2 cellular contexts compared by ENCODE assay signal in the genomic region with DNA sequence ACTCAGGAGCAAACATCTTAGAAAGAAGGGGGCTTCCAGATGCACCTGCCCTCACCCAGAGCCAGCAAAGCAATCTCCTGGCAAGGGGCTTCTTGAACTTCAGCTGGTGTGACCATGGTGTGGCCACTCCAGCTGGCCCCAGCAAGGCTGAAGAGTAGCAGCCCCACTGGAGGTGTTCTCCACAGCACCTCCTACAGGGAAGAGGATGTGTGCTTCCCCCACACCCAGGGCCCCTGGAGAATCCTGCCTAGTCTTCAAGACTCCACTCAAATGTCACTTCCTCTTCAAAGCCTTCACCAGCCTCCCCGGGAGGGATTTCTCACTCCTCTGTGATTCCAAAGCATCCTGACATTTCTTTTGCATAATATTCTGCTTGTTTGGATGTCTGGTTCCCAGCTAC.
TF ChIP-seq lines count a peak whose summit lies in the region.

No MANE protein-coding gene starts in this region.

TF ChIP-seq in GM23338, 12 proteins besides CTCF, POLR2A, EP300 and RAD21 (continues in another document):
- no peak for TF ChIP-seq NANOG (IDR thresholded peaks at IDR 0.05; ENCODE audit: borderline replicate concordance)
- TF ChIP-seq ZNF331 (CRISPR knock-in tag; IDR thresholded peaks at IDR 0.05; ENCODE audit: low read depth), result no peak
- no peak for TF ChIP-seq ZNF114 (CRISPR knock-in tag; IDR thresholded peaks at IDR 0.05)
- no peak for TF ChIP-seq CREB1 (CRISPR knock-in tag; IDR thresholded peaks at IDR 0.05; ENCODE audit: low read depth)
- TF ChIP-seq, protein P1, sequence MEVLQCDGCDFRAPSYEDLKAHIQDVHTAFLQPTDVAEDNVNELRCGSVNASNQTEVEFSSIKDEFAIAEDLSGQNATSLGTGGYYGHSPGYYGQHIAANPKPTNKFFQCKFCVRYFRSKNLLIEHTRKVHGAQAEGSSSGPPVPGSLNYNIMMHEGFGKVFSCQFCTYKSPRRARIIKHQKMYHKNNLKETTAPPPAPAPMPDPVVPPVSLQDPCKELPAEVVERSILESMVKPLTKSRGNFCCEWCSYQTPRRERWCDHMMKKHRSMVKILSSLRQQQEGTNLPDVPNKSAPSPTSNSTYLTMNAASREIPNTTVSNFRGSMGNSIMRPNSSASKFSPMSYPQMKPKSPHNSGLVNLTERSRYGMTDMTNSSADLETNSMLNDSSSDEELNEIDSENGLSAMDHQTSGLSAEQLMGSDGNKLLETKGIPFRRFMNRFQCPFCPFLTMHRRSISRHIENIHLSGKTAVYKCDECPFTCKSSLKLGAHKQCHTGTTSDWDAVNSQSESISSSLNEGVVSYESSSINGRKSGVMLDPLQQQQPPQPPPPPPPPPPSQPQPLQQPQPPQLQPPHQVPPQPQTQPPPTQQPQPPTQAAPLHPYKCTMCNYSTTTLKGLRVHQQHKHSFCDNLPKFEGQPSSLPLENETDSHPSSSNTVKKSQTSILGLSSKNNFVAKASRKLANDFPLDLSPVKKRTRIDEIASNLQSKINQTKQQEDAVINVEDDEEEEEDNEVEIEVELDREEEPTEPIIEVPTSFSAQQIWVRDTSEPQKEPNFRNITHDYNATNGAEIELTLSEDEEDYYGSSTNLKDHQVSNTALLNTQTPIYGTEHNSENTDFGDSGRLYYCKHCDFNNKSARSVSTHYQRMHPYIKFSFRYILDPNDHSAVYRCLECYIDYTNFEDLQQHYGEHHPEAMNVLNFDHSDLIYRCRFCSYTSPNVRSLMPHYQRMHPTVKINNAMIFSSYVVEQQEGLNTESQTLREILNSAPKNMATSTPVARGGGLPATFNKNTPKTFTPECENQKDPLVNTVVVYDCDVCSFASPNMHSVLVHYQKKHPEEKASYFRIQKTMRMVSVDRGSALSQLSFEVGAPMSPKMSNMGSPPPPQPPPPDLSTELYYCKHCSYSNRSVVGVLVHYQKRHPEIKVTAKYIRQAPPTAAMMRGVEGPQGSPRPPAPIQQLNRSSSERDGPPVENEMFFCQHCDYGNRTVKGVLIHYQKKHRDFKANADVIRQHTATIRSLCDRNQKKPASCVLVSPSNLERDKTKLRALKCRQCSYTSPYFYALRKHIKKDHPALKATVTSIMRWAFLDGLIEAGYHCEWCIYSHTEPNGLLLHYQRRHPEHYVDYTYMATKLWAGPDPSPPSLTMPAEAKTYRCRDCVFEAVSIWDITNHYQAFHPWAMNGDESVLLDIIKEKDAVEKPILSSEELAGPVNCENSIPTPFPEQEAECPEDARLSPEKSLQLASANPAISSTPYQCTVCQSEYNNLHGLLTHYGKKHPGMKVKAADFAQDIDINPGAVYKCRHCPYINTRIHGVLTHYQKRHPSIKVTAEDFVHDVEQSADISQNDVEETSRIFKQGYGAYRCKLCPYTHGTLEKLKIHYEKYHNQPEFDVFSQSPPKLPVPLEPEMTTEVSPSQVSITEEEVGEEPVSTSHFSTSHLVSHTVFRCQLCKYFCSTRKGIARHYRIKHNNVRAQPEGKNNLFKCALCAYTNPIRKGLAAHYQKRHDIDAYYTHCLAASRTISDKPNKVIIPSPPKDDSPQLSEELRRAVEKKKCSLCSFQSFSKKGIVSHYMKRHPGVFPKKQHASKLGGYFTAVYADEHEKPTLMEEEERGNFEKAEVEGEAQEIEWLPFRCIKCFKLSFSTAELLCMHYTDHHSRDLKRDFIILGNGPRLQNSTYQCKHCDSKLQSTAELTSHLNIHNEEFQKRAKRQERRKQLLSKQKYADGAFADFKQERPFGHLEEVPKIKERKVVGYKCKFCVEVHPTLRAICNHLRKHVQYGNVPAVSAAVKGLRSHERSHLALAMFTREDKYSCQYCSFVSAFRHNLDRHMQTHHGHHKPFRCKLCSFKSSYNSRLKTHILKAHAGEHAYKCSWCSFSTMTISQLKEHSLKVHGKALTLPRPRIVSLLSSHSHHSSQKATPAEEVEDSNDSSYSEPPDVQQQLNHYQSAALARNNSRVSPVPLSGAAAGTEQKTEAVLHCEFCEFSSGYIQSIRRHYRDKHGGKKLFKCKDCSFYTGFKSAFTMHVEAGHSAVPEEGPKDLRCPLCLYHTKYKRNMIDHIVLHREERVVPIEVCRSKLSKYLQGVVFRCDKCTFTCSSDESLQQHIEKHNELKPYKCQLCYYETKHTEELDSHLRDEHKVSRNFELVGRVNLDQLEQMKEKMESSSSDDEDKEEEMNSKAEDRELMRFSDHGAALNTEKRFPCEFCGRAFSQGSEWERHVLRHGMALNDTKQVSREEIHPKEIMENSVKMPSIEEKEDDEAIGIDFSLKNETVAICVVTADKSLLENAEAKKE (CRISPR knock-in tag; IDR thresholded peaks at IDR 0.05), result no peak
- no peak for TF ChIP-seq EZH2phosphoT487 (IDR thresholded peaks at IDR 0.05; ENCODE audit: unreplicated experiment)
- TF ChIP-seq POLR2AphosphoS5 (IDR thresholded peaks at IDR 0.05; ENCODE audit: low read depth), result no peak
- TF ChIP-seq, protein P2, sequence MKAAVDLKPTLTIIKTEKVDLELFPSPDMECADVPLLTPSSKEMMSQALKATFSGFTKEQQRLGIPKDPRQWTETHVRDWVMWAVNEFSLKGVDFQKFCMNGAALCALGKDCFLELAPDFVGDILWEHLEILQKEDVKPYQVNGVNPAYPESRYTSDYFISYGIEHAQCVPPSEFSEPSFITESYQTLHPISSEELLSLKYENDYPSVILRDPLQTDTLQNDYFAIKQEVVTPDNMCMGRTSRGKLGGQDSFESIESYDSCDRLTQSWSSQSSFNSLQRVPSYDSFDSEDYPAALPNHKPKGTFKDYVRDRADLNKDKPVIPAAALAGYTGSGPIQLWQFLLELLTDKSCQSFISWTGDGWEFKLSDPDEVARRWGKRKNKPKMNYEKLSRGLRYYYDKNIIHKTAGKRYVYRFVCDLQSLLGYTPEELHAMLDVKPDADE (IDR thresholded peaks at IDR 0.05), result no peak
- no peak for TF ChIP-seq JUNB (IDR thresholded peaks at IDR 0.05; ENCODE audit: unreplicated experiment)
- TF ChIP-seq STAT1 (IDR thresholded peaks at IDR 0.05; ENCODE audit: unreplicated experiment), result no peak

TF ChIP-seq in H1, 55 proteins besides CTCF, POLR2A, EP300 and RAD21:
- TF ChIP-seq SP1 (IDR thresholded peaks at IDR 0.05; ENCODE audit: low read depth, low read length) (no peak), SUZ12 (IDR thresholded peaks at IDR 0.05; ENCODE audit: low read length) (no peak), TAF7 (optimal IDR thresholded peaks at IDR 0.05; ENCODE audit: borderline replicate concordance, low read depth, low read length) (no peak), CBX5 (IDR thresholded peaks at IDR 0.05; ENCODE audit: low read depth, low read length) (no peak), KDM5A (IDR thresholded peaks at IDR 0.05; ENCODE audit: low read length) (no peak), RBBP5 (IDR thresholded peaks at IDR 0.05; ENCODE audit: borderline replicate concordance, low read depth, low read length) (no peak), GTF2F1 (IDR thresholded peaks at IDR 0.05; ENCODE audit: borderline replicate concordance, low read depth, low read length) (no peak)
